ENCODE assay signal across 19 cellular contexts in genomic region chr6:143005816-143006215, GRCh38.
"Had no signal": no experiment of that assay in that cellular context is flagged by ENCODE, and none has a peak within 500 bp of the region (broad histone marks: within the 10 kb centered on the region; RNA-seq: fewer than 3 reads in every experiment).

No MANE protein-coding gene starts in this region.

- H3K36me3 ChIP-seq: colonic mucosa, esophagus squamous epithelium, gastrocnemius medialis, heart right ventricle, neutrophil, stomach had no signal

- DNase-seq: colonic mucosa; dermis blood vessel endothelial cell; esophagus squamous epithelium; gastrocnemius medialis; heart right ventricle; hypothalamus; kidney glomerular epithelial cell; mammary epithelial cell; naive thymus-derived CD4-positive, alpha-beta T cell; psoas muscle; retina; stimulated activated CD4-positive, alpha-beta T cell treated with anti-CD3 and anti-CD28 coated beads, Interleukin-2, amount 100 ng/mL, for 24 hours; stimulated activated CD4-positive, alpha-beta T cell treated with anti-CD3 and anti-CD28 coated beads, Interleukin-4, amount 100 ng/mL, for 4 hours; stimulated activated naive CD4-positive, alpha-beta T cell; stomach; substantia nigra had no signal

- ATAC-seq: gastrocnemius medialis; heart right ventricle; naive thymus-derived CD4-positive, alpha-beta T cell; psoas muscle; sciatic nerve had no signal

- H3K27ac ChIP-seq: colonic mucosa, esophagus squamous epithelium, gastrocnemius medialis, heart right ventricle, neutrophil, psoas muscle, skin epidermis, stomach had no signal

- H3K4me3 ChIP-seq: colonic mucosa, esophagus squamous epithelium, gastrocnemius medialis, heart right ventricle, psoas muscle, skin epidermis, stomach had no signal

- H3K27me3 ChIP-seq: colonic mucosa, esophagus squamous epithelium, gastrocnemius medialis, heart right ventricle, neutrophil, stomach had no signal

- H3K9me3 ChIP-seq: colonic mucosa, esophagus squamous epithelium, gastrocnemius medialis, heart right ventricle, neutrophil, psoas muscle, stomach had no signal

- H3K4me1 ChIP-seq: colonic mucosa, esophagus squamous epithelium, gastrocnemius medialis, psoas muscle, stomach had no signal
